Comparison of ENCODE assay signal across 22 cellular contexts in genomic region chr2:168186452-168186851, GRCh38.
"Had no signal": no experiment of that assay in that cellular context is flagged by ENCODE, and none has a peak within 500 bp of the region (broad histone marks: within the 10 kb centered on the region; RNA-seq: fewer than 3 reads in every experiment).

No MANE protein-coding gene starts in this region.

- ATAC-seq: activated CD8-positive, alpha-beta T cell treated with anti-CD3 and anti-CD28 coated beads for 36 hours; body of pancreas; psoas muscle; right cardiac atrium; stimulated activated effector memory CD8-positive, alpha-beta T cell treated with anti-CD3 and anti-CD28 coated beads, Interleukin-12 subunit alpha, Interleukin-12 subunit beta, amount 100 ng/mL, for 72 hours had no signal

- H3K36me3 Mint-ChIP-seq: mesothelial cell of epicardium had no signal

- H3K4me3 Mint-ChIP-seq: activated CD4-positive, alpha-beta T cell treated with anti-CD3 and anti-CD28 coated beads, Interleukin-2, amount 10 ng/mL, durations not matched to agents 24 days and 14 days; activated CD8-positive, alpha-beta T cell treated with anti-CD3 and anti-CD28 coated beads for 36 hours; activated naive CD4-positive, alpha-beta T cell treated with anti-CD3 and anti-CD28 coated beads for 36 hours; activated T-cell treated with anti-CD3 and anti-CD28 coated beads, Interleukin-2, amount 50 U/mL, for 24 hours; endodermal cell; mesothelial cell of epicardium; stimulated activated effector memory CD8-positive, alpha-beta T cell treated with anti-CD3 and anti-CD28 coated beads, Interleukin-12 subunit alpha, Interleukin-12 subunit beta, amount 100 ng/mL, for 72 hours had no signal

- H3K36me3 ChIP-seq: ovary, stomach had no signal

- H3K27ac Mint-ChIP-seq: activated CD4-positive, alpha-beta T cell treated with anti-CD3 and anti-CD28 coated beads, Interleukin-2, amount 10 ng/mL, durations not matched to agents 24 days and 14 days; activated CD8-positive, alpha-beta T cell treated with anti-CD3 and anti-CD28 coated beads for 36 hours; activated naive CD4-positive, alpha-beta T cell treated with anti-CD3 and anti-CD28 coated beads for 36 hours; activated T-cell treated with anti-CD3 and anti-CD28 coated beads, Interleukin-2, amount 50 U/mL, for 24 hours; endodermal cell; mesothelial cell of epicardium; stimulated activated effector memory CD8-positive, alpha-beta T cell treated with anti-CD3 and anti-CD28 coated beads, Interleukin-12 subunit alpha, Interleukin-12 subunit beta, amount 100 ng/mL, for 72 hours had no signal

- DNase-seq: activated CD4-positive, alpha-beta T cell treated with anti-CD3 and anti-CD28 coated beads, Interleukin-2, amount 10 ng/mL, durations not matched to agents 24 days and 14 days; activated CD4-positive, CD25-positive, alpha-beta regulatory T cell; activated CD8-positive, alpha-beta T cell treated with anti-CD3 and anti-CD28 coated beads for 36 hours; activated naive CD4-positive, alpha-beta T cell treated with anti-CD3 and anti-CD28 coated beads for 36 hours; activated T-cell treated with anti-CD3 and anti-CD28 coated beads, Interleukin-2, amount 50 U/mL, for 24 hours; body of pancreas; caudate nucleus; endodermal cell; foreskin fibroblast; hippocampal formation; islet precursor cell; ovary; psoas muscle; right cardiac atrium; stimulated activated CD4-positive, alpha-beta T cell treated with anti-CD3 and anti-CD28 coated beads, Interleukin-4, amount 100 ng/mL, for 24 hours; stomach; T-helper 9 cell; upper lobe of left lung had no signal

- H3K4me1 ChIP-seq: psoas muscle had no signal

- H3K27me3 Mint-ChIP-seq: activated CD4-positive, alpha-beta T cell treated with anti-CD3 and anti-CD28 coated beads, Interleukin-2, amount 10 ng/mL, durations not matched to agents 24 days and 14 days; activated CD8-positive, alpha-beta T cell treated with anti-CD3 and anti-CD28 coated beads for 36 hours; activated T-cell treated with anti-CD3 and anti-CD28 coated beads, Interleukin-2, amount 50 U/mL, for 24 hours had no signal

- H3K9me3 Mint-ChIP-seq: activated CD4-positive, alpha-beta T cell treated with anti-CD3 and anti-CD28 coated beads, Interleukin-2, amount 10 ng/mL, durations not matched to agents 24 days and 14 days; activated CD8-positive, alpha-beta T cell treated with anti-CD3 and anti-CD28 coated beads for 36 hours; activated naive CD4-positive, alpha-beta T cell treated with anti-CD3 and anti-CD28 coated beads for 36 hours; activated T-cell treated with anti-CD3 and anti-CD28 coated beads, Interleukin-2, amount 50 U/mL, for 24 hours; endodermal cell; mesothelial cell of epicardium; stimulated activated effector memory CD8-positive, alpha-beta T cell treated with anti-CD3 and anti-CD28 coated beads, Interleukin-12 subunit alpha, Interleukin-12 subunit beta, amount 100 ng/mL, for 72 hours had no signal

- H3K9me3 ChIP-seq: body of pancreas, ovary, psoas muscle, stomach, upper lobe of left lung had no signal

- H3K4me3 ChIP-seq: body of pancreas, lung, ovary, psoas muscle, smooth muscle cell, stomach, upper lobe of left lung had no signal
